1 cellular context compared by ENCODE assay signal in genomic region chr1:25819496-25820246, GRCh38.
TF ChIP-seq lines count a peak whose summit lies in the region.

MTFR1L (plus strand) TSS chr1:25819954; CDS start chr1:25823105, 3,151 bp downstream.

TF ChIP-seq in HepG2, 621 proteins besides CTCF, POLR2A, EP300 and RAD21 (continued from another document and continues in another):
- TF ChIP-seq, protein P1, sequence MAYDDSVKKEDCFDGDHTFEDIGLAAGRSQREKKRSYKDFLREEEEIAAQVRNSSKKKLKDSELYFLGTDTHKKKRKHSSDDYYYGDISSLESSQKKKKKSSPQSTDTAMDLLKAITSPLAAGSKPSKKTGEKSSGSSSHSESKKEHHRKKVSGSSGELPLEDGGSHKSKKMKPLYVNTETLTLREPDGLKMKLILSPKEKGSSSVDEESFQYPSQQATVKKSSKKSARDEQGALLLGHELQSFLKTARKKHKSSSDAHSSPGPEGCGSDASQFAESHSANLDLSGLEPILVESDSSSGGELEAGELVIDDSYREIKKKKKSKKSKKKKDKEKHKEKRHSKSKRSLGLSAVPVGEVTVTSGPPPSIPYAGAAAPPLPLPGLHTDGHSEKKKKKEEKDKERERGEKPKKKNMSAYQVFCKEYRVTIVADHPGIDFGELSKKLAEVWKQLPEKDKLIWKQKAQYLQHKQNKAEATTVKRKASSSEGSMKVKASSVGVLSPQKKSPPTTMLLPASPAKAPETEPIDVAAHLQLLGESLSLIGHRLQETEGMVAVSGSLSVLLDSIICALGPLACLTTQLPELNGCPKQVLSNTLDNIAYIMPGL (CRISPR knock-in tag; IDR thresholded peaks at IDR 0.05; ENCODE audit: borderline replicate concordance in 1 of 2, low read depth in 1 of 2) = peak; percentile 81 to 86
- TF ChIP-seq ZNF335 (CRISPR knock-in tag; IDR thresholded peaks at IDR 0.05) = peak; percentile 13; the same call in 1 of the 2 replicates
- peak; percentile 71; the same call in 1 of the 2 replicates for TF ChIP-seq ZKSCAN5 (CRISPR knock-in tag; IDR thresholded peaks at IDR 0.05)
- TF ChIP-seq REL (CRISPR knock-in tag; conservative IDR thresholded peaks at IDR 0.05) = no peak
- no peak; the same call in 1 of the 2 replicates for TF ChIP-seq DNMT1 (CRISPR knock-in tag; IDR thresholded peaks at IDR 0.05)
- TF ChIP-seq CREM (IDR thresholded peaks at IDR 0.05) = peak; percentile 28; the same call in 1 of the 2 replicates
- TF ChIP-seq CREM (CRISPR knock-in tag; IDR thresholded peaks at IDR 0.05) = no peak
- peak; percentile 77 for TF ChIP-seq ZSCAN31 (CRISPR knock-in tag; IDR thresholded peaks at IDR 0.05; ENCODE audit: low read depth)
- TF ChIP-seq EEA1 (CRISPR knock-in tag; IDR thresholded peaks at IDR 0.05; ENCODE audit: borderline replicate concordance) = no peak
- peak; percentile 93 for TF ChIP-seq GABPA (IDR thresholded peaks at IDR 0.05; ENCODE audit: low read depth, low read length)
- peak; percentile 92 for TF ChIP-seq GABPA (CRISPR knock-in tag; IDR thresholded peaks at IDR 0.05; ENCODE audit: low read depth)
- TF ChIP-seq, protein P2, sequence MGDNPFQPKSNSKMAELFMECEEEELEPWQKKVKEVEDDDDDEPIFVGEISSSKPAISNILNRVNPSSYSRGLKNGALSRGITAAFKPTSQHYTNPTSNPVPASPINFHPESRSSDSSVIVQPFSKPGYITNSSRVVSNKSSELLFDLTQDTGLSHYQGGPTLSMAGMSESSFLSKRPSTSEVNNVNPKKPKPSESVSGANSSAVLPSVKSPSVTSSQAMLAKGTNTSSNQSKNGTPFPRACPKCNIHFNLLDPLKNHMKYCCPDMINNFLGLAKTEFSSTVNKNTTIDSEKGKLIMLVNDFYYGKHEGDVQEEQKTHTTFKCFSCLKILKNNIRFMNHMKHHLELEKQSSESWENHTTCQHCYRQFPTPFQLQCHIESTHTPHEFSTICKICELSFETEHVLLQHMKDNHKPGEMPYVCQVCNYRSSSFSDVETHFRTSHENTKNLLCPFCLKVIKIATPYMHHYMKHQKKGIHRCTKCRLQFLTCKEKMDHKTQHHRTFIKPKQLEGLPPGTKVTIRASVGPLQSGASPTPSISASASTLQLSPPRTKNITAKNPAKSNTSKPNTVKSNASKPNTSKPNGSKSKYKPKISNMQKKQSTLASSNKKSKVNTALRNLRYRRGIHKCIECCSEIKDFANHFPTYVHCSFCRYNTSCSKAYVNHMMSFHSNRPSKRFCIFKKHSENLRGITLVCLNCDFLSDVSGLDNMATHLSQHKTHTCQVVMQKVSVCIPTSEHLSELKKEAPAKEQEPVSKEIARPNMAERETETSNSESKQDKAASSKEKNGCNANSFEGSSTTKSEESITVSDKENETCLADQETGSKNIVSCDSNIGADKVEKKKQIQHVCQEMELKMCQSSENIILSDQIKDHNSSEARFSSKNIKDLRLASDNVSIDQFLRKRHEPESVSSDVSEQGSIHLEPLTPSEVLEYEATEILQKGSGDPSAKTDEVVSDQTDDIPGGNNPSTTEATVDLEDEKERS (CRISPR knock-in tag; IDR thresholded peaks at IDR 0.05) = peak; percentile 78
- TF ChIP-seq ZNF788 (CRISPR knock-in tag; IDR thresholded peaks at IDR 0.05; ENCODE audit: borderline replicate concordance) = peak; percentile 85
- TF ChIP-seq SP2 (CRISPR knock-in tag; IDR thresholded peaks at IDR 0.05) = peak; percentile 74; the same call in 1 of the 2 replicates
- TF ChIP-seq, protein P3, sequence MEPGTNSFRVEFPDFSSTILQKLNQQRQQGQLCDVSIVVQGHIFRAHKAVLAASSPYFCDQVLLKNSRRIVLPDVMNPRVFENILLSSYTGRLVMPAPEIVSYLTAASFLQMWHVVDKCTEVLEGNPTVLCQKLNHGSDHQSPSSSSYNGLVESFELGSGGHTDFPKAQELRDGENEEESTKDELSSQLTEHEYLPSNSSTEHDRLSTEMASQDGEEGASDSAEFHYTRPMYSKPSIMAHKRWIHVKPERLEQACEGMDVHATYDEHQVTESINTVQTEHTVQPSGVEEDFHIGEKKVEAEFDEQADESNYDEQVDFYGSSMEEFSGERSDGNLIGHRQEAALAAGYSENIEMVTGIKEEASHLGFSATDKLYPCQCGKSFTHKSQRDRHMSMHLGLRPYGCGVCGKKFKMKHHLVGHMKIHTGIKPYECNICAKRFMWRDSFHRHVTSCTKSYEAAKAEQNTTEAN (CRISPR knock-in tag; conservative IDR thresholded peaks at IDR 0.05) = peak; percentile 41; the same call in 1 of the 2 replicates
- TF ChIP-seq ZNF274 (CRISPR knock-in tag; IDR thresholded peaks at IDR 0.05) = peak; percentile 91; the same call in 1 of the 2 replicates
- TF ChIP-seq, protein P4, sequence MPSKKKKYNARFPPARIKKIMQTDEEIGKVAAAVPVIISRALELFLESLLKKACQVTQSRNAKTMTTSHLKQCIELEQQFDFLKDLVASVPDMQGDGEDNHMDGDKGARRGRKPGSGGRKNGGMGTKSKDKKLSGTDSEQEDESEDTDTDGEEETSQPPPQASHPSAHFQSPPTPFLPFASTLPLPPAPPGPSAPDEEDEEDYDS (CRISPR knock-in tag; IDR thresholded peaks at IDR 0.05) = peak; percentile 84
- TF ChIP-seq ZNF761 (CRISPR knock-in tag; conservative IDR thresholded peaks at IDR 0.05) = peak; percentile 78; the same call in 1 of the 2 replicates
- peak; percentile 69 for TF ChIP-seq PHF21A (CRISPR knock-in tag; IDR thresholded peaks at IDR 0.05)
- TF ChIP-seq, protein P5, sequence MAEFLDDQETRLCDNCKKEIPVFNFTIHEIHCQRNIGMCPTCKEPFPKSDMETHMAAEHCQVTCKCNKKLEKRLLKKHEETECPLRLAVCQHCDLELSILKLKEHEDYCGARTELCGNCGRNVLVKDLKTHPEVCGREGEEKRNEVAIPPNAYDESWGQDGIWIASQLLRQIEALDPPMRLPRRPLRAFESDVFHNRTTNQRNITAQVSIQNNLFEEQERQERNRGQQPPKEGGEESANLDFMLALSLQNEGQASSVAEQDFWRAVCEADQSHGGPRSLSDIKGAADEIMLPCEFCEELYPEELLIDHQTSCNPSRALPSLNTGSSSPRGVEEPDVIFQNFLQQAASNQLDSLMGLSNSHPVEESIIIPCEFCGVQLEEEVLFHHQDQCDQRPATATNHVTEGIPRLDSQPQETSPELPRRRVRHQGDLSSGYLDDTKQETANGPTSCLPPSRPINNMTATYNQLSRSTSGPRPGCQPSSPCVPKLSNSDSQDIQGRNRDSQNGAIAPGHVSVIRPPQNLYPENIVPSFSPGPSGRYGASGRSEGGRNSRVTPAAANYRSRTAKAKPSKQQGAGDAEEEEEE (CRISPR knock-in tag; IDR thresholded peaks at IDR 0.05; ENCODE audit: borderline replicate concordance) = no peak; the same call in 1 of the 2 replicates
- TF ChIP-seq ZFP82 (CRISPR knock-in tag; IDR thresholded peaks at IDR 0.05; ENCODE audit: borderline replicate concordance) = peak; percentile 50; the same call in 1 of the 2 replicates
- TF ChIP-seq ZBTB38 (CRISPR knock-in tag; IDR thresholded peaks at IDR 0.05) = peak; percentile 66
- no peak; the same call in 1 of the 2 replicates for TF ChIP-seq ZNF329 (CRISPR knock-in tag; IDR thresholded peaks at IDR 0.05; ENCODE audit: low read depth)
- TF ChIP-seq, protein P6, sequence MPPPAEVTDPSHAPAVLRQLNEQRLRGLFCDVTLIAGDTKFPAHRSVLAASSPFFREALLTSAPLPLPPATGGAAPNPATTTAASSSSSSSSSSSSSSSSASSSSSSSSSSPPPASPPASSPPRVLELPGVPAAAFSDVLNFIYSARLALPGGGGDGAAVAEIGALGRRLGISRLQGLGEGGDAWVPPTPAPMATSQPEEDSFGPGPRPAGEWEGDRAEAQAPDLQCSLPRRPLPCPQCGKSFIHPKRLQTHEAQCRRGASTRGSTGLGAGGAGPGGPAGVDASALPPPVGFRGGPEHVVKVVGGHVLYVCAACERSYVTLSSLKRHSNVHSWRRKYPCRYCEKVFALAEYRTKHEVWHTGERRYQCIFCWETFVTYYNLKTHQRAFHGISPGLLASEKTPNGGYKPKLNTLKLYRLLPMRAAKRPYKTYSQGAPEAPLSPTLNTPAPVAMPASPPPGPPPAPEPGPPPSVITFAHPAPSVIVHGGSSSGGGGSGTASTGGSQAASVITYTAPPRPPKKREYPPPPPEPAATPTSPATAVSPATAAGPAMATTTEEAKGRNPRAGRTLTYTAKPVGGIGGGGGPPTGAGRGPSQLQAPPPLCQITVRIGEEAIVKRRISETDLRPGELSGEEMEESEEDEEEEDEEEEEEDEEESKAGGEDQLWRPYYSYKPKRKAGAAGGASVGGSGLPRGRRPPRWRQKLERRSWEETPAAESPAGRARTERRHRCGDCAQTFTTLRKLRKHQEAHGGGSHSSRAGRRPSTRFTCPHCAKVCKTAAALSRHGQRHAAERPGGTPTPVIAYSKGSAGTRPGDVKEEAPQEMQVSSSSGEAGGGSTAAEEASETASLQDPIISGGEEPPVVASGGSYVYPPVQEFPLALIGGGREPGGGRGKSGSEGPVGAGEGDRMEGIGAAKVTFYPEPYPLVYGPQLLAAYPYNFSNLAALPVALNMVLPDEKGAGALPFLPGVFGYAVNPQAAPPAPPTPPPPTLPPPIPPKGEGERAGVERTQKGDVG (CRISPR knock-in tag; IDR thresholded peaks at IDR 0.05; ENCODE audit: borderline replicate concordance) = 0 out of 2 replicates have a peak, but pooled peaks have one; percentile 32
- TF ChIP-seq SP5 (CRISPR knock-in tag; IDR thresholded peaks at IDR 0.05; ENCODE audit: borderline replicate concordance, low read depth) = peak; percentile 93
- TF ChIP-seq ZNF143 (CRISPR knock-in tag; IDR thresholded peaks at IDR 0.05) = 0 out of 2 replicates have a peak, but pooled peaks have one; percentile 13
- TF ChIP-seq HES4 (CRISPR knock-in tag; IDR thresholded peaks at IDR 0.05; ENCODE audit: borderline replicate concordance) = peak; percentile 65; the same call in 1 of the 2 replicates
- 0 out of 2 replicates have a peak, but pooled peaks have one; percentile 35 for TF ChIP-seq PRDM10 (CRISPR knock-in tag; IDR thresholded peaks at IDR 0.05; ENCODE audit: low read depth)
- 0 out of 2 replicates have a peak, but pooled peaks have one; percentile 11 for TF ChIP-seq ZNF468 (CRISPR knock-in tag; IDR thresholded peaks at IDR 0.05)
- TF ChIP-seq BRD4 (CRISPR knock-in tag; IDR thresholded peaks at IDR 0.05) = peak; percentile 8; the same call in 1 of the 2 replicates
- TF ChIP-seq ELF1 (CRISPR knock-in tag; IDR thresholded peaks at IDR 0.05) = peak; percentile 92
- no peak for TF ChIP-seq LCORL (IDR thresholded peaks at IDR 0.05)
- TF ChIP-seq LCORL (CRISPR knock-in tag; IDR thresholded peaks at IDR 0.05) = peak; percentile 46; the same call in 1 of the 2 replicates
- TF ChIP-seq SP1 (IDR thresholded peaks at IDR 0.05) = no peak
- peak; percentile 80 for TF ChIP-seq SP1 (CRISPR knock-in tag; IDR thresholded peaks at IDR 0.05)
- peak; percentile 80; the same call in 1 of the 2 replicates for TF ChIP-seq MEF2D (CRISPR knock-in tag; IDR thresholded peaks at IDR 0.05)
- TF ChIP-seq HOXD1 (CRISPR knock-in tag; IDR thresholded peaks at IDR 0.05) = no peak
- peak; percentile 21; the same call in 1 of the 2 replicates for TF ChIP-seq ZXDC (CRISPR knock-in tag; IDR thresholded peaks at IDR 0.05)
- TF ChIP-seq PATZ1 (CRISPR knock-in tag; IDR thresholded peaks at IDR 0.05) = peak; percentile 90
- peak; percentile 72 for TF ChIP-seq WIZ (CRISPR knock-in tag; IDR thresholded peaks at IDR 0.05)
